ENCODE assay signal across 18 cellular contexts in the genomic region with DNA sequence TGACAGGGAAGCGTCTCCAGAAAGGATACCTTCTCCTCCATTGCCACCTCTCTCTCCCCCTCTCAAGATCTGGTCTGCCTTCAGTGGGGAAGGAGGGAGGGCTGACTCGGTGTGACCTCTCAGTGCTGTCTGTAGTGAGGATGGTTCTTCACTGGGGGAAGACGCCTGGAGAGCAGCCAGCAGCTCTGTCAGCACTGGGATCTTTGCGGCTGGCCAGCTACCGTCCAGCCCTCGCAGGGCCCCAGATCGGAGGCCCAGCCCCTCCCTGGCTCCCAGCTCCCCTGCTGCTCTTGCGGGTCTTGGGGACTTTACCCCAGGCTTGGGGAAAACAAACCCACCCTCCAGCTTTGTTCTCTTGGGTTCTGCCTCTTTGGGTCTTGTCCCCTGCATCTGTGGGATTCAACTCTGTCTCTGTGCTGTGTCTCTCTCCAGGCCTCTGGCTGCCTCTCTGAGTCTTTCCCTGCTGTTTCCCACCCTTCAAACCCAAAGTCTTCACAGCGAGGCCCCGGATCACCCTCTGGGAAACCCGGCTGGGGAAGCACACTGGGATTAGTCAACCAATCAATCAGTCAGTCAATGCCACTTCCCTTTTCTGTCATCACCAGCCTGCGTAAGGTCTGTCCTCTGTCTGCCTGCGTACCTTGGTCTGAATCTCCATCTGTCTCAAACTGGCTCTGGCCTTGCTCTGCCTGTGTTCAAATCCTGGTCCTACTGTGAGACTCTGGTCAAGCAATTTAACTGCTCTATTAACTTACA. TPM values are rescaled to one million over a fixed set of nuclear protein-coding genes. Genes with fewer than 3 reads are reported as not detected.
A peak's percentile ranks its signal among the peaks of the same experiment; 100 is the strongest.
DNase-seq lines count a peak whose midpoint lies in the region; ATAC-seq, FAIRE-seq and TF ChIP-seq lines count a peak whose summit lies in the region.
"Had no signal": no experiment of that assay in that cellular context is flagged by ENCODE, and none has a peak within 500 bp of the region (broad histone marks: within the 10 kb centered on the region; RNA-seq: fewer than 3 reads in every experiment).

No MANE protein-coding gene starts in this region.

- no peak overlapping the region for H2BK120ac ChIP-seq in H1 (replicated peaks; ENCODE audit: low read depth, low read length)

- no peak overlapping the region for H4K8ac ChIP-seq in H1 (ENCODE audit: extremely low read depth, insufficient read depth, low read length)

- TF ChIP-seq RAD21 in H1 (IDR thresholded peaks at IDR 0.05 in 1 of 2, conservative IDR thresholded peaks at IDR 0.05 in 1 of 2; ENCODE audit: low read depth in 2 of 2, low read length in 2 of 2) = no peak

- H2AK5ac ChIP-seq in H1 (ENCODE audit: low read depth, low read length) = no peak overlapping the region

- no peak overlapping the region for H3K4ac ChIP-seq in H1 (replicated peaks; ENCODE audit: insufficient read length, low read depth, low read length)

- H2BK20ac ChIP-seq in H1 (ENCODE audit: low read length) = no peak overlapping the region

- no peaks in the 10 kb centered on the region for H3K9me3 ChIP-seq in H1 (ENCODE audit: insufficient read depth in 2 of 2, low read depth in 1 of 2, low read length in 1 of 2)
- H3K9me3 ChIP-seq: BE2C had no signal

- H2AFZ ChIP-seq in H1 (ENCODE audit: low read length) = no peak overlapping the region

- TF ChIP-seq CTCF in H1 (IDR thresholded peaks at IDR 0.05; ENCODE audit: control extremely low read depth in 1 of 3, insufficient read depth in 1 of 3, low read depth in 1 of 3, low read length in 3 of 3) (no peak), nephron (IDR thresholded peaks at IDR 0.05; ENCODE audit: unreplicated experiment in 3 of 3) (no peak)

- no peaks in the 10 kb centered on the region for H3K36me3 ChIP-seq in H1 (ENCODE audit: control insufficient read depth in 2 of 4, insufficient read depth in 4 of 4, low read length in 3 of 4)
- H3K36me3 ChIP-seq: BE2C had no signal

- H3K56ac ChIP-seq in H1 (replicated peaks; ENCODE audit: insufficient read length, low read depth, low read length) = no peak overlapping the region

- no peaks in the 10 kb centered on the region for H3K79me1 ChIP-seq in H1 (ENCODE audit: low read depth, low read length)

- H3K4me1 Mint-ChIP-seq in nephron = peaks cover 52% of the 10 kb centered on the region
- H3K4me1 Mint-ChIP-seq in activated T-cell treated with anti-CD3 and anti-CD28 coated beads, Interleukin-2, amount 50 U/mL, for 72 hours (ENCODE audit: low read depth) = no peaks in the 10 kb centered on the region
- H3K4me1 Mint-ChIP-seq: activated T-helper 17 cell treated with anti-CD3 and anti-CD28 coated beads, Interleukin-2, amount 50 U/mL, for 72 hours; natural killer cell had no signal

- no peak overlapping the region for H3K9ac ChIP-seq in H1 (replicated peaks in 1 of 4; ENCODE audit: extremely low read depth in 1 of 4, low read depth in 3 of 4, low read length in 3 of 4)

- FAIRE-seq in H1 (lab: Jason Lieb, UNC) = no peak
- FAIRE-seq: endothelial cell of umbilical vein, HepG2 had no signal

- H3K23me2 ChIP-seq in H1 (ENCODE audit: low read depth, low read length) = no peaks in the 10 kb centered on the region

- H4K91ac ChIP-seq in H1 (replicated peaks; ENCODE audit: insufficient read length, low read length) = no peak overlapping the region

- H2BK5ac ChIP-seq in H1 (ENCODE audit: low read depth, low read length) = no peak overlapping the region; the same call in 1 of the 2 replicates

- H3K27me3 Mint-ChIP-seq in nephron (ENCODE audit: low read depth) = peaks cover 15% of the 10 kb centered on the region
- no peaks in the 10 kb centered on the region for H3K27me3 Mint-ChIP-seq in activated T-cell treated with anti-CD3 and anti-CD28 coated beads, Interleukin-2, amount 50 U/mL, for 72 hours (ENCODE audit: low read depth)
- H3K27me3 Mint-ChIP-seq: activated T-helper 17 cell treated with anti-CD3 and anti-CD28 coated beads, Interleukin-2, amount 50 U/mL, for 72 hours had no signal

- H3K4me3 ChIP-seq in H1 (ENCODE audit: extremely low read depth in 1 of 4, insufficient read depth in 2 of 4, low read depth in 3 of 4, low read length in 4 of 4) = no peak overlapping the region
- H3K4me3 ChIP-seq: coronary artery had no signal

- H3K27me3 ChIP-seq in H1 (replicated peaks in 1 of 4; ENCODE audit: control insufficient read depth in 3 of 4, extremely low read depth in 1 of 4, insufficient read depth in 3 of 4, low read length in 3 of 4) = no peaks in the 10 kb centered on the region
- H3K27me3 ChIP-seq: BE2C had no signal

- H4K5ac ChIP-seq in H1 (ENCODE audit: insufficient read length, low read depth, low read length) = no peak overlapping the region

- H3K79me2 ChIP-seq in H1 (ENCODE audit: control insufficient read depth in 1 of 2, insufficient read depth in 2 of 2, low read length in 2 of 2) = no peaks in the 10 kb centered on the region

- DNase-seq in MV-4-11 (lab: John Stamatoyannopoulos, UW) = peak; percentile 29
- DNase-seq in H1 (ENCODE audit: low read depth in 1 of 2, low spot score in 2 of 2) = no peak
- DNase-seq in SW480 (ENCODE audit: low spot score) = no peak
- no peak for DNase-seq in activated T-cell treated with anti-CD3 and anti-CD28 coated beads, Interleukin-2, amount 50 U/mL, for 72 hours
- DNase-seq: amygdala, BE2C, natural killer cell, NCI-H1048, NCI-H2107, NCI-H69 had no signal

- TF ChIP-seq POLR2A in H1 (IDR thresholded peaks at IDR 0.05; ENCODE audit: control extremely low read depth in 1 of 2, low read depth in 2 of 2, low read length in 2 of 2) = no peak

- POLR2A ChIA-PET in H1 (lab: Charles Lee; ENCODE audit: partially characterized antibody) = interaction anchor here (1.8 to 2.6 kb wide), 2 partner anchors 24 to 28 kb away, joined by 4 to 7 read pairs; partner anchors contain the start of gene FGF18

- H2BK15ac ChIP-seq in H1 (ENCODE audit: low read length) = no peak overlapping the region

- H2BK12ac ChIP-seq in H1 (ENCODE audit: low read depth, low read length) = 0 out of 2 replicates have a peak overlapping the region, but pooled peaks have one; percentile 60

- H3K27ac Mint-ChIP-seq in nephron = peak overlapping the region; percentile 12 to 57 (median 38)
- H3K27ac Mint-ChIP-seq in activated T-cell treated with anti-CD3 and anti-CD28 coated beads, Interleukin-2, amount 50 U/mL, for 72 hours = no peak overlapping the region
- H3K27ac Mint-ChIP-seq: activated T-helper 17 cell treated with anti-CD3 and anti-CD28 coated beads, Interleukin-2, amount 50 U/mL, for 72 hours; natural killer cell had no signal

- CTCF ChIA-PET in H1 (lab: Charles Lee; ENCODE audit: partially characterized antibody) = interaction anchor here (1.1 to 2.6 kb wide), 7 partner anchors 9 to 617 kb away, joined by 3 to 9 read pairs (median 5); partner anchors contain the start of gene FGF18

- no peak for TF ChIP-seq EP300 in H1 (IDR thresholded peaks at IDR 0.05; ENCODE audit: borderline replicate concordance in 1 of 2, low read depth in 2 of 2, low read length in 2 of 2)

- H3K18ac ChIP-seq in H1 (ENCODE audit: extremely low read depth, low read length) = no peak overlapping the region

- peaks cover 0 to 25% (median 14%) of the 10 kb centered on the region in 4 experiments; a peak in 6 of 7 replicates for H3K4me1 ChIP-seq in H1 (replicated peaks in 1 of 4; ENCODE audit: control insufficient read depth in 3 of 4, insufficient read depth in 4 of 4, low read length in 3 of 4)
- H3K4me1 ChIP-seq: BE2C had no signal

- H3K4me2 ChIP-seq in H1 (ENCODE audit: insufficient read depth in 1 of 2, low read depth in 2 of 2, low read length in 2 of 2) = no peak overlapping the region

- no peaks in the 10 kb centered on the region for H3K36me3 Mint-ChIP-seq in nephron (ENCODE audit: low read depth)
- no peaks in the 10 kb centered on the region for H3K36me3 Mint-ChIP-seq in activated T-cell treated with anti-CD3 and anti-CD28 coated beads, Interleukin-2, amount 50 U/mL, for 72 hours (ENCODE audit: insufficient read depth in 2 of 2)
- H3K36me3 Mint-ChIP-seq: natural killer cell had no signal

- no peaks in the 10 kb centered on the region for H3K9me3 Mint-ChIP-seq in nephron
- H3K9me3 Mint-ChIP-seq in activated T-cell treated with anti-CD3 and anti-CD28 coated beads, Interleukin-2, amount 50 U/mL, for 72 hours = no peaks in the 10 kb centered on the region
- H3K9me3 Mint-ChIP-seq: activated T-helper 17 cell treated with anti-CD3 and anti-CD28 coated beads, Interleukin-2, amount 50 U/mL, for 72 hours; natural killer cell had no signal

- peaks cover 0 to 2% of the 10 kb centered on the region in 2 experiments for H4K20me1 ChIP-seq in H1 (replicated peaks in 1 of 2; ENCODE audit: control insufficient read depth in 1 of 2, insufficient read depth in 2 of 2, low read length in 2 of 2)

- ATAC-seq in GM21619 (IDR thresholded peaks at IDR 0.05; ENCODE audit: unreplicated experiment) (peak; percentile 50), HG02884 (IDR thresholded peaks at IDR 0.05; ENCODE audit: unreplicated experiment) (no peak)
- no peak for ATAC-seq in activated T-cell treated with anti-CD3 and anti-CD28 coated beads, Interleukin-2, amount 50 U/mL, for 72 hours (replicated peaks in 1 of 2)
- ATAC-seq: activated T-helper 17 cell treated with anti-CD3 and anti-CD28 coated beads, Interleukin-2, amount 50 U/mL, for 72 hours; HepG2; natural killer cell; Panc1 had no signal

- H3K4me3 Mint-ChIP-seq in nephron = peak overlapping the region in 1 of 3 experiments; percentile 38
- H3K4me3 Mint-ChIP-seq in activated T-cell treated with anti-CD3 and anti-CD28 coated beads, Interleukin-2, amount 50 U/mL, for 72 hours = no peak overlapping the region
- H3K4me3 Mint-ChIP-seq: activated T-helper 17 cell treated with anti-CD3 and anti-CD28 coated beads, Interleukin-2, amount 50 U/mL, for 72 hours; natural killer cell had no signal

- H3K23ac ChIP-seq in H1 (ENCODE audit: insufficient read length) = no peak overlapping the region

- H3K27ac ChIP-seq in H1 (ENCODE audit: low read depth, low read length) = no peak overlapping the region
- H3K27ac ChIP-seq: coronary artery had no signal

- 82% methylated on average over 13 of the region's 13 CpGs; no CpG with 5 or more reads in 1 of the 2 experiments for WGBS in H1 (ENCODE audit: extremely low coverage in 1 of 2, insufficient coverage in 1 of 2, insufficient read length in 1 of 2, insufficient replicate concordance in 2 of 2, low coverage in 1 of 2, low lambda C conversion rate in 2 of 2, missing lambda C conversion rate in 1 of 2), 2 experiments

- H3K14ac ChIP-seq in H1 (ENCODE audit: insufficient read length) = no peak overlapping the region

RNA-seq across cellular contexts. Expression of gene FGF18, which starts 23.0 kb away (rescaled TPM):
- total RNA-seq in H1 (2021; fragmentation: NEBNext Ultra II Directional; extraction: Animal tissue kit (Norgen Biotek cat#: 25700)) = 0.63 and 1.3 TPM in 2 replicates
- 0.54 and 0.64 TPM in 2 replicates for polyA plus RNA-seq in H1 (2011; rRNA removed)
- polyA plus RNA-seq in H1 (2011; cell fraction: cytosol; rRNA removed) = 0.49 TPM
- polyA plus RNA-seq in H1 (2011; cell fraction: nucleus; rRNA removed) = 0.76 TPM
- 0.32 to 0.57 TPM (median 0.39 TPM) in 4 replicates for polyA plus RNA-seq in H1 (2012, experiment 1 of 2)
- 0.49 TPM for polyA plus RNA-seq in H1 (2012, experiment 2 of 2)
- polyA plus RNA-seq in H1 (2013, experiment 1 of 2) = 1.4 TPM
- polyA plus RNA-seq in H1 (2013, experiment 2 of 2) = 1.3 TPM
- polyA minus RNA-seq in H1 (2011; rRNA and poly(A)+ RNA removed) = 0.22 TPM in 1 of 2 replicates, not detected in the other
- 0.73 TPM for polyA minus RNA-seq in H1 (2011; cell fraction: cytosol; rRNA and poly(A)+ RNA removed)
- not detected for polyA minus RNA-seq in H1 (2011; cell fraction: nucleus; rRNA and poly(A)+ RNA removed)
- total RNA-seq in activated T-cell treated with anti-CD3 and anti-CD28 coated beads, Interleukin-2, amount 50 U/mL, for 72 hours = under 1 TPM; 0.12 to 0.17 TPM
- total RNA-seq: HepG2 had no signal
- polyA plus RNA-seq: HepG2 had no signal

RNA-seq across cellular contexts. Expression of gene NPM1, which starts 54.8 kb away (rescaled TPM):
- total RNA-seq in H1 (2021; fragmentation: NEBNext Ultra II Directional; extraction: Animal tissue kit (Norgen Biotek cat#: 25700)) = 4,042 and 4,211 TPM in 2 replicates
- 2,182 and 2,865 TPM in 2 replicates for polyA plus RNA-seq in H1 (2011; rRNA removed)
- 2,969 TPM for polyA plus RNA-seq in H1 (2011; cell fraction: cytosol; rRNA removed)
- polyA plus RNA-seq in H1 (2011; cell fraction: nucleus; rRNA removed) = 1,346 TPM
- 3,982 to 7,380 TPM (median 6,139 TPM) in 4 replicates for polyA plus RNA-seq in H1 (2012, experiment 1 of 2)
- polyA plus RNA-seq in H1 (2012, experiment 2 of 2) = 312 TPM
- 3,410 TPM for polyA plus RNA-seq in H1 (2013, experiment 1 of 2)
- 3,424 TPM for polyA plus RNA-seq in H1 (2013, experiment 2 of 2)
- polyA minus RNA-seq in H1 (2011; rRNA and poly(A)+ RNA removed) = 2,157 and 2,667 TPM in 2 replicates
- polyA minus RNA-seq in H1 (2011; cell fraction: cytosol; rRNA and poly(A)+ RNA removed) = 5,713 TPM
- polyA minus RNA-seq in H1 (2011; cell fraction: nucleus; rRNA and poly(A)+ RNA removed) = 2,033 TPM
- total RNA-seq in activated T-cell treated with anti-CD3 and anti-CD28 coated beads, Interleukin-2, amount 50 U/mL, for 72 hours = 1,000 to 10,000 TPM; 2,044 to 2,227 TPM
